Comparison of ENCODE assay signal across 28 cellular contexts in genomic region chr22:36798671-36799066, GRCh38. TPM values are rescaled to one million over a fixed set of nuclear protein-coding genes. Genes with fewer than 3 reads are reported as not detected.
"Had no signal": no experiment of that assay in that cellular context is flagged by ENCODE, and none has a peak within 500 bp of the region (broad histone marks: within the 10 kb centered on the region; RNA-seq: fewer than 3 reads in every experiment).

No MANE protein-coding gene starts in this region.

- H3K27ac Mint-ChIP-seq: immature natural killer cell; naive thymus-derived CD4-positive, alpha-beta T cell; stimulated activated effector memory CD8-positive, alpha-beta T cell treated with anti-CD3 and anti-CD28 coated beads, Interleukin-12 subunit alpha, Interleukin-12 subunit beta, amount 100 ng/mL, for 72 hours; type B pancreatic cell had no signal

- H3K27me3 ChIP-seq: pancreas, uterus had no signal

- H3K36me3 ChIP-seq: left lung, pancreas, prostate gland, spleen, tibial nerve, uterus had no signal

- H3K4me3 ChIP-seq: left lung, lung, mucosa of descending colon, pancreas, prostate gland, spleen, tibial nerve, uterus had no signal

- H3K27ac ChIP-seq: left lung, pancreas, prostate gland, spleen, tibial nerve, uterus had no signal

- H3K4me1 ChIP-seq: left lung, pancreas, prostate gland, spleen, tibial nerve, uterus had no signal

- H3K4me3 Mint-ChIP-seq: immature natural killer cell; naive thymus-derived CD4-positive, alpha-beta T cell; nephron; stimulated activated effector memory CD8-positive, alpha-beta T cell treated with anti-CD3 and anti-CD28 coated beads, Interleukin-12 subunit alpha, Interleukin-12 subunit beta, amount 100 ng/mL, for 72 hours; stimulated activated naive CD8-positive, alpha-beta T cell treated with anti-CD3 and anti-CD28 coated beads, Interleukin-15, amount 100 ng/mL, for 72 hours; type B pancreatic cell had no signal

- H3K9me3 ChIP-seq: left lung, mucosa of descending colon, pancreas, prostate gland, spleen, tibial nerve, uterus had no signal

- H3K36me3 Mint-ChIP-seq: immature natural killer cell; naive thymus-derived CD4-positive, alpha-beta T cell; stimulated activated effector memory CD8-positive, alpha-beta T cell treated with anti-CD3 and anti-CD28 coated beads, Interleukin-12 subunit alpha, Interleukin-12 subunit beta, amount 100 ng/mL, for 72 hours; type B pancreatic cell had no signal

- H3K9me3 Mint-ChIP-seq: immature natural killer cell; naive thymus-derived CD4-positive, alpha-beta T cell; nephron; stimulated activated effector memory CD8-positive, alpha-beta T cell treated with anti-CD3 and anti-CD28 coated beads, Interleukin-12 subunit alpha, Interleukin-12 subunit beta, amount 100 ng/mL, for 72 hours; stimulated activated naive CD8-positive, alpha-beta T cell treated with anti-CD3 and anti-CD28 coated beads, Interleukin-15, amount 100 ng/mL, for 72 hours; type B pancreatic cell had no signal

- ATAC-seq: left colon; left lung; mucosa of descending colon; naive thymus-derived CD4-positive, alpha-beta T cell; pancreas; sciatic nerve; stimulated activated effector memory CD8-positive, alpha-beta T cell treated with anti-CD3 and anti-CD28 coated beads, Interleukin-12 subunit alpha, Interleukin-12 subunit beta, amount 100 ng/mL, for 72 hours; stimulated activated naive CD8-positive, alpha-beta T cell treated with anti-CD3 and anti-CD28 coated beads, Interleukin-15, amount 100 ng/mL, for 72 hours had no signal

- H3K4me1 Mint-ChIP-seq: immature natural killer cell; stimulated activated effector memory CD8-positive, alpha-beta T cell treated with anti-CD3 and anti-CD28 coated beads, Interleukin-12 subunit alpha, Interleukin-12 subunit beta, amount 100 ng/mL, for 72 hours; stimulated activated naive CD8-positive, alpha-beta T cell treated with anti-CD3 and anti-CD28 coated beads, Interleukin-15, amount 100 ng/mL, for 72 hours had no signal

- DNase-seq: hypothalamus; immature natural killer cell; kidney; left colon; left lung; midbrain; mucosa of descending colon; naive thymus-derived CD4-positive, alpha-beta T cell; nucleus accumbens; pancreas; right cardiac atrium; small intestine; spleen; stimulated activated CD4-positive, alpha-beta T cell treated with anti-CD3 and anti-CD28 coated beads, Interleukin-4, amount 100 ng/mL, for 24 hours; stimulated activated naive CD4-positive, alpha-beta T cell treated with Interleukin-2 at 50 U/mL for 16 hours; stimulated activated naive CD8-positive, alpha-beta T cell treated with anti-CD3 and anti-CD28 coated beads, Interleukin-15, amount 100 ng/mL, for 72 hours; substantia nigra; uterus had no signal

RNA-seq across cellular contexts. Expression of gene PVALB, which starts 18.2 kb away (rescaled TPM):
- total RNA-seq: left colon; mesenteric fat pad; mucosa of descending colon; naive thymus-derived CD4-positive, alpha-beta T cell; osteoblast; pancreas; right cardiac atrium; sciatic nerve; temporal lobe; tibial nerve had no signal
- polyA plus RNA-seq: immature natural killer cell; naive thymus-derived CD4-positive, alpha-beta T cell; right cardiac atrium; small intestine had no signal
